In the genomic region with DNA sequence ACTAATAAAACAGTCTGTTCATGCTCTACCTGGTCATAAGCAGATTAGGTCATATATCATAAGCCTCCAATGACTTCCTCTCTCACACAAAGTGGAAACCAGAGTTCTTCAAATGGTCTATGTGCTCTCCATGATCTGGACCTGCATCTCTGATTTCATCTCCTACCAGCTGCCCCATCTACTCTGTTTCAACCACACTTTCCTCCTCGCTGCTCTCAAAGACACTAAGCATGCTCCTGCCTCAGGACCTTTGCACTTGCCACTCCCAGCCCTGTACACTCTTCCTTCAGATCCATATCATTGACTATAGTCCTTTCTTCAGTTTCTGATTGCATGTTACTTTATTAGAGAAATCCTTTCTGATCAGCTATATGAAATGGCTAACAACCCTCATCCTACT, we compare ENCODE assay signal across 23 cellular contexts.
DNase-seq lines count a peak whose midpoint lies in the region; ATAC-seq, FAIRE-seq and TF ChIP-seq lines count a peak whose summit lies in the region.
"Had no signal": no experiment of that assay in that cellular context is flagged by ENCODE, and none has a peak within 500 bp of the region (broad histone marks: within the 10 kb centered on the region; RNA-seq: fewer than 3 reads in every experiment).

No MANE protein-coding gene starts in this region.

- no peak overlapping the region for H3K9ac ChIP-seq in mammary epithelial cell (ENCODE audit: insufficient read depth, low read length)
- H3K9ac ChIP-seq: BLaER1 had no signal

- POLR2A ChIA-PET in HEK293 (lab: Yijun Ruan, JAX), result no interaction called here

- H3K4me2 ChIP-seq in mammary epithelial cell (ENCODE audit: insufficient read depth, low read depth, low read length), result no peak overlapping the region
- H3K4me2 ChIP-seq: BLaER1 had no signal

- no peaks in the 10 kb centered on the region for H4K20me1 ChIP-seq in mammary epithelial cell (ENCODE audit: insufficient read depth, low read length)
- H4K20me1 ChIP-seq: BLaER1 had no signal

- peaks cover 0 to 32% of the 10 kb centered on the region in 2 experiments; a peak in 1 of 3 replicates for H3K36me3 ChIP-seq in HEK293 (ENCODE audit: control insufficient read depth in 2 of 2, insufficient read depth in 1 of 2, low read length in 2 of 2)
- H3K36me3 ChIP-seq in small intestine (ENCODE audit: control insufficient read depth in 2 of 2, insufficient read depth in 2 of 2, low read length in 2 of 2), result peaks cover 2 to 12% of the 10 kb centered on the region in 2 donors
- peaks cover 12% of the 10 kb centered on the region for H3K36me3 ChIP-seq in mammary epithelial cell (ENCODE audit: insufficient read depth, low read length)

- no peak overlapping the region for H3K4me3 ChIP-seq in HEK293 (ENCODE audit: low read depth, low read length)
- no peak overlapping the region for H3K4me3 ChIP-seq in small intestine (ENCODE audit: low read depth in 1 of 2, low read length in 2 of 2)
- no peak overlapping the region for H3K4me3 ChIP-seq in mammary epithelial cell (replicated peaks in 1 of 3; ENCODE audit: insufficient read depth in 1 of 3, low read depth in 2 of 3, low read length in 3 of 3)
- H3K4me3 ChIP-seq: BLaER1 had no signal

- no peak for FAIRE-seq in small intestine (lab: Jason Lieb, UNC)
- FAIRE-seq: A204.1, D721Med, G401.6, GM12891, GM19239 had no signal

- H3K79me2 ChIP-seq in mammary epithelial cell (ENCODE audit: insufficient read depth, low read length), result no peaks in the 10 kb centered on the region

- H3K27me3 ChIP-seq in small intestine (ENCODE audit: control insufficient read depth in 2 of 2, insufficient read depth in 2 of 2, low read length in 2 of 2) (no peaks in the 10 kb centered on the region), mammary epithelial cell (ENCODE audit: insufficient read depth, low read length) (no peaks in the 10 kb centered on the region)
- H3K27me3 ChIP-seq: BE2C, BLaER1 had no signal

- H3K4me1 ChIP-seq in HEK293 (ENCODE audit: control insufficient read depth, insufficient read depth, low read length) (no peaks in the 10 kb centered on the region), small intestine (ENCODE audit: control insufficient read depth in 2 of 2, insufficient read depth in 1 of 2, low read depth in 1 of 2, low read length in 1 of 2) (no peaks in the 10 kb centered on the region), mammary epithelial cell (ENCODE audit: insufficient read depth, low read length) (no peaks in the 10 kb centered on the region)
- H3K4me1 ChIP-seq: BE2C, BLaER1, Caco-2 had no signal

- no peak overlapping the region for H3K27ac ChIP-seq in HEK293 (ENCODE audit: extremely low read depth, low read depth, low read length)
- H3K27ac ChIP-seq in VCaP, result peak overlapping the region; percentile 49
- no peak overlapping the region for H3K27ac ChIP-seq in small intestine (ENCODE audit: low read depth in 1 of 2, low read length in 1 of 2)
- H3K27ac ChIP-seq in mammary epithelial cell (ENCODE audit: insufficient read depth, low read depth, low read length), result no peak overlapping the region
- H3K27ac ChIP-seq: BLaER1, C4-2B had no signal

- H3K27ac Mint-ChIP-seq in glutamatergic neuron (ENCODE audit: unreplicated experiment), result peak overlapping the region; percentile 19
- H3K27ac Mint-ChIP-seq: CD4-positive, alpha-beta T cell; CD8-positive, alpha-beta T cell had no signal

- dilution Hi-C loops in mammary epithelial cell (cut with HindIII; ENCODE audit: low sequenced_read_pairs), result no loop called here

- TF ChIP-seq CTCF in HEK293 (tag by site-specific recombination; IDR thresholded peaks at IDR 0.05), result no peak
- no peak for TF ChIP-seq CTCF in VCaP (conservative IDR thresholded peaks at IDR 0.05)
- no peak for TF ChIP-seq CTCF in glutamatergic neuron (IDR thresholded peaks at IDR 0.05; ENCODE audit: partially characterized antibody, unreplicated experiment)
- TF ChIP-seq CTCF in mammary epithelial cell (conservative IDR thresholded peaks at IDR 0.05 in 1 of 2, IDR thresholded peaks at IDR 0.05 in 1 of 2; ENCODE audit: extremely low read depth in 1 of 2, insufficient read depth in 1 of 2, low read depth in 1 of 2, low read length in 2 of 2), result no peak

- no peaks in the 10 kb centered on the region for H3K27me3 Mint-ChIP-seq in glutamatergic neuron (ENCODE audit: unreplicated experiment)
- H3K27me3 Mint-ChIP-seq: CD4-positive, alpha-beta T cell had no signal

- intact Hi-C loops in mammary epithelial cell (cut with micrococcal nuclease), result no loop called here

- H3K9me3 Mint-ChIP-seq in glutamatergic neuron (ENCODE audit: unreplicated experiment), result peaks cover 2% of the 10 kb centered on the region
- H3K9me3 Mint-ChIP-seq: CD4-positive, alpha-beta T cell had no signal

- no TSS peak for BruUV-seq in mammary epithelial cell (replicated peaks; lab: Mats Ljungman, UMichigan)

- in situ Hi-C loops in mammary epithelial cell (cut with MboI; ENCODE audit: low sequenced_read_pairs in 2 of 2), result no loop called here

- no peaks in the 10 kb centered on the region for H3K4me1 Mint-ChIP-seq in glutamatergic neuron (ENCODE audit: low read depth, unreplicated experiment)

- H3K4me3 Mint-ChIP-seq in glutamatergic neuron (ENCODE audit: unreplicated experiment), result no peak overlapping the region
- H3K4me3 Mint-ChIP-seq: CD4-positive, alpha-beta T cell; CD8-positive, alpha-beta T cell had no signal

- ATAC-seq in GM18858 (IDR thresholded peaks at IDR 0.05; ENCODE audit: unreplicated experiment), result no peak
- ATAC-seq: CD8-positive, alpha-beta T cell had no signal

- CTCF ChIA-PET in HEK293 (lab: Yijun Ruan, JAX), result interaction anchor here (0.7 kb wide), 1 partner anchor 56 kb away, joined by 4 read pairs; no protein-coding TSS in a partner anchor
- CTCF ChIA-PET in mammary epithelial cell (lab: Charles Lee; ENCODE audit: low non-redundant PET), result no interaction called here

- H3K36me3 Mint-ChIP-seq in glutamatergic neuron (ENCODE audit: unreplicated experiment), result no peaks in the 10 kb centered on the region

- H2AFZ ChIP-seq in mammary epithelial cell (ENCODE audit: low read depth, low read length), result no peak overlapping the region

- DNase-seq in glutamatergic neuron, result no peak
- peak; percentile 10 for DNase-seq in small intestine
- no peak for DNase-seq in mammary epithelial cell
- no peak for DNase-seq in NCI-H524 (lab: John Stamatoyannopoulos, UW)
- DNase-seq: 8988T; ACHN; BE2C; Caco-2; Calu3; CD4-positive, alpha-beta T cell; CD8-positive, alpha-beta T cell; DMS79 treated with DMSO at 0.1 percent for 48 hours; GF-D8 had no signal

- 89 to 100% (median 90%) methylated on average over 1 of the region's 1 CpG for WGBS in small intestine, 3 donors
- WGBS in mammary epithelial cell (ENCODE audit: low coverage, missing lambda C conversion rate), result 100% methylated on average over 1 of the region's 1 CpG

- no peaks in the 10 kb centered on the region for H3K9me3 ChIP-seq in HEK293 (ENCODE audit: control insufficient read depth, insufficient read depth, low read depth, low read length)
- no peaks in the 10 kb centered on the region for H3K9me3 ChIP-seq in small intestine (ENCODE audit: control insufficient read depth, low read depth)
- no peaks in the 10 kb centered on the region for H3K9me3 ChIP-seq in mammary epithelial cell (replicated peaks; ENCODE audit: insufficient read depth, low read length)
- H3K9me3 ChIP-seq: BE2C, BLaER1, Caco-2 had no signal

TF ChIP-seq in HEK293, 187 proteins besides CTCF, POLR2A, EP300 and RAD21:
- TF ChIP-seq INSM2 (tag by site-specific recombination; IDR thresholded peaks at IDR 0.05) (no peak), ZNF623 (tag by site-specific recombination; IDR thresholded peaks at IDR 0.05) (peak; percentile 78), ZNF701 (tag by site-specific recombination; IDR thresholded peaks at IDR 0.05) (no peak)
